ENCODE assay signal across 17 cellular contexts in genomic region chr2:193943406-193943960, GRCh38.
DNase-seq lines count a peak whose midpoint lies in the region; ATAC-seq, FAIRE-seq and TF ChIP-seq lines count a peak whose summit lies in the region.
"Had no signal": no experiment of that assay in that cellular context is flagged by ENCODE, and none has a peak within 500 bp of the region (broad histone marks: within the 10 kb centered on the region; RNA-seq: fewer than 3 reads in every experiment).

No MANE protein-coding gene starts in this region.

- H3K4me1 ChIP-seq in SK-N-SH (ENCODE audit: control insufficient read depth in 1 of 2, insufficient read depth in 2 of 2, low read depth in 1 of 2, low read length in 1 of 2) (no peaks in the 10 kb centered on the region; a peak in 1 of 4 replicates), astrocyte (ENCODE audit: insufficient read depth, low read length) (no peaks in the 10 kb centered on the region), prostate gland (replicated peaks) (no peaks in the 10 kb centered on the region)
- H3K4me1 ChIP-seq: A549 had no signal

- no peak; the same call in 2 of the 3 replicates for ATAC-seq in SK-N-SH treated with all-trans-retinoic acid at 6 μM for 48 hours
- ATAC-seq: A549; CD8-positive, alpha-beta T cell had no signal

- H3F3A ChIP-seq in SK-N-SH (replicated peaks; ENCODE audit: insufficient read depth) = peaks cover 6% of the 10 kb centered on the region

- CTCF ChIA-PET in SK-N-SH (lab: Yijun Ruan, JAX) = interaction anchor here (1.6 kb wide), 1 partner anchor 14 kb away, joined by 3 read pairs; no protein-coding TSS in a partner anchor

- intact Hi-C loops in prostate gland (cut with DNase I) = no loop called here

- no peak for TF ChIP-seq POLR2A in prostate gland (IDR thresholded peaks at IDR 0.05)

- H3K9me3 ChIP-seq in SK-N-SH (no peaks in the 10 kb centered on the region; the same call in 1 of the 2 replicates), astrocyte (ENCODE audit: insufficient read depth, low read depth, low read length) (no peaks in the 10 kb centered on the region), prostate gland (no peaks in the 10 kb centered on the region)
- H3K9me3 ChIP-seq: A549 had no signal

- no peaks in the 10 kb centered on the region for H3K9me2 ChIP-seq in SK-N-SH

- H3K27me3 Mint-ChIP-seq in astrocyte (ENCODE audit: low read depth, unreplicated experiment) = no peaks in the 10 kb centered on the region
- H3K27me3 Mint-ChIP-seq: IgD-negative memory B cell had no signal

- H3K9ac ChIP-seq in SK-N-SH = no peak overlapping the region
- H3K9ac ChIP-seq in astrocyte (ENCODE audit: low read length) = no peak overlapping the region

- TF ChIP-seq CTCF in SK-N-SH (IDR thresholded peaks at IDR 0.05) (no peak), astrocyte (IDR thresholded peaks at IDR 0.05; ENCODE audit: insufficient read depth, low read depth, low read length) (no peak), prostate gland (IDR thresholded peaks at IDR 0.05) (no peak)

- H3K27me3 ChIP-seq in SK-N-SH (ENCODE audit: insufficient read depth) = no peaks in the 10 kb centered on the region
- H3K27me3 ChIP-seq in astrocyte (ENCODE audit: insufficient read depth, low read length) = no peaks in the 10 kb centered on the region
- no peaks in the 10 kb centered on the region for H3K27me3 ChIP-seq in prostate gland (replicated peaks; ENCODE audit: insufficient read depth)

- H3K4me1 Mint-ChIP-seq in astrocyte (ENCODE audit: low read depth, unreplicated experiment) = no peaks in the 10 kb centered on the region
- H3K4me1 Mint-ChIP-seq: CD14-positive monocyte, IgD-negative memory B cell had no signal

- H3K36me3 ChIP-seq in SK-N-SH (replicated peaks in 1 of 2; ENCODE audit: control insufficient read depth in 1 of 2, insufficient read depth in 2 of 2, low read length in 1 of 2) (no peaks in the 10 kb centered on the region), astrocyte (ENCODE audit: insufficient read depth, low read length) (no peaks in the 10 kb centered on the region), prostate gland (no peaks in the 10 kb centered on the region)

- TF ChIP-seq RAD21 in SK-N-SH (IDR thresholded peaks at IDR 0.05; ENCODE audit: low read length) = no peak

- no peaks in the 10 kb centered on the region for H4K20me1 ChIP-seq in SK-N-SH (ENCODE audit: insufficient read depth)
- H4K20me1 ChIP-seq in astrocyte (ENCODE audit: insufficient read depth, low read length) = no peaks in the 10 kb centered on the region

- no peak for FAIRE-seq in astrocyte (lab: Jason Lieb, UNC)
- FAIRE-seq: A549, D721Med, H54 had no signal

- H3K4me2 ChIP-seq in SK-N-SH (no peak overlapping the region; the same call in 1 of the 2 replicates), astrocyte (ENCODE audit: low read length) (no peak overlapping the region)
- H3K4me2 ChIP-seq: A549 had no signal

- POLR2A ChIA-PET in SK-N-SH (lab: Yijun Ruan, JAX) = no interaction called here

- no peak overlapping the region for H3K27ac ChIP-seq in SK-N-SH (ENCODE audit: low read depth in 2 of 2, low read length in 1 of 2)
- no peak overlapping the region for H3K27ac ChIP-seq in astrocyte (ENCODE audit: low read depth, low read length)
- H3K27ac ChIP-seq in prostate gland = no peak overlapping the region
- H3K27ac ChIP-seq: A549 had no signal

- H3K79me2 ChIP-seq in SK-N-SH (ENCODE audit: insufficient read depth) (no peaks in the 10 kb centered on the region), astrocyte (ENCODE audit: insufficient read depth, low read length) (no peaks in the 10 kb centered on the region)

- H3K9me3 Mint-ChIP-seq in astrocyte (ENCODE audit: unreplicated experiment) = no peaks in the 10 kb centered on the region
- H3K9me3 Mint-ChIP-seq: CD8-positive, alpha-beta T cell; IgD-negative memory B cell had no signal

- H3K27ac Mint-ChIP-seq in astrocyte (ENCODE audit: unreplicated experiment) = no peak overlapping the region
- H3K27ac Mint-ChIP-seq: CD14-positive monocyte; CD8-positive, alpha-beta T cell; IgD-negative memory B cell had no signal

- no peaks in the 10 kb centered on the region for H3K36me3 Mint-ChIP-seq in astrocyte (ENCODE audit: low read depth, unreplicated experiment)
- H3K36me3 Mint-ChIP-seq: CD14-positive monocyte; CD8-positive, alpha-beta T cell; IgD-negative memory B cell had no signal

- no peak overlapping the region for H3K4me3 ChIP-seq in SK-N-SH (ENCODE audit: low read depth in 2 of 2, low read length in 1 of 2)
- H3K4me3 ChIP-seq in astrocyte (ENCODE audit: insufficient read depth, low read depth, low read length) = no peak overlapping the region
- H3K4me3 ChIP-seq in prostate gland = no peak overlapping the region
- H3K4me3 ChIP-seq: A549 had no signal

- 30% methylated on average over 4 of the region's 4 CpGs for WGBS in SK-N-SH (ENCODE audit: low lambda C conversion rate)
- WGBS in prostate gland = 26% methylated on average over 4 of the region's 4 CpGs

- DNase-seq in SK-N-SH (no peak), NCI-H1105 treated with DMSO at 0.1 percent for 48 hours (lab: John Stamatoyannopoulos, UW) (peak; percentile 53), astrocyte (ENCODE audit: low read depth) (no peak), putamen (ENCODE audit: low spot score) (peak; percentile 83), prostate gland (ENCODE audit: low spot score) (no peak), pons (ENCODE audit: low spot score) (no peak)
- no peak for DNase-seq in activated T-cell treated with anti-CD3 and anti-CD28 coated beads, Interleukin-2, amount 50 U/mL, for 48 hours
- DNase-seq: CD8-positive, alpha-beta T cell; COR-L47; DMS53; GF-D8 had no signal

- no peak overlapping the region for H3K4me3 Mint-ChIP-seq in astrocyte (ENCODE audit: unreplicated experiment)
- H3K4me3 Mint-ChIP-seq: CD14-positive monocyte; CD8-positive, alpha-beta T cell; IgD-negative memory B cell had no signal

- H2AFZ ChIP-seq in SK-N-SH (ENCODE audit: low read depth) (peak overlapping the region; percentile 31), astrocyte (ENCODE audit: low read depth, low read length) (peak overlapping the region; percentile 19)

- no peak for TF ChIP-seq EP300 in SK-N-SH (IDR thresholded peaks at IDR 0.05; ENCODE audit: borderline replicate concordance in 1 of 2, low read depth in 1 of 2, low read length in 1 of 2)

TF ChIP-seq in SK-N-SH, 30 proteins besides CTCF, POLR2A, EP300 and RAD21 (continues in another document):
- TF ChIP-seq TCF12 (IDR thresholded peaks at IDR 0.05) = no peak
- no peak for TF ChIP-seq CHD2 (IDR thresholded peaks at IDR 0.05; ENCODE audit: low read length, partially characterized antibody)
- TF ChIP-seq YY1 (IDR thresholded peaks at IDR 0.05; ENCODE audit: low read depth) = no peak
- no peak for TF ChIP-seq FOXM1 (IDR thresholded peaks at IDR 0.05; ENCODE audit: low read depth)
- TF ChIP-seq JUND (IDR thresholded peaks at IDR 0.05) = no peak
- no peak for TF ChIP-seq RCOR1 (IDR thresholded peaks at IDR 0.05; ENCODE audit: low read length)
- TF ChIP-seq MXI1 (IDR thresholded peaks at IDR 0.05; ENCODE audit: low read depth, low read length) = no peak
- TF ChIP-seq GATA2 (CRISPR knock-in tag; IDR thresholded peaks at IDR 0.05) = no peak

TF ChIP-seq in SK-N-SH treated with all-trans-retinoic acid at 6 μM for 48 hours, 23 proteins besides CTCF, POLR2A, EP300 and RAD21 (continues in another document):
- TF ChIP-seq ZNF565 (CRISPR knock-in tag; conservative IDR thresholded peaks at IDR 0.05; ENCODE audit: low read depth) (no peak), ZFP30 (CRISPR knock-in tag; IDR thresholded peaks at IDR 0.05) (no peak), BACH2 (CRISPR knock-in tag; IDR thresholded peaks at IDR 0.05; ENCODE audit: borderline replicate concordance) (no peak), PPARA (CRISPR knock-in tag; IDR thresholded peaks at IDR 0.05; ENCODE audit: borderline replicate concordance) (no peak), RARB (CRISPR knock-in tag; IDR thresholded peaks at IDR 0.05) (no peak), SNAI2 (CRISPR knock-in tag; IDR thresholded peaks at IDR 0.05) (no peak), GLIS3 (CRISPR knock-in tag; IDR thresholded peaks at IDR 0.05) (no peak), ZFP3 (CRISPR knock-in tag; IDR thresholded peaks at IDR 0.05) (no peak), ARNTL (CRISPR knock-in tag; IDR thresholded peaks at IDR 0.05; ENCODE audit: borderline replicate concordance, low read depth) (no peak), PATZ1 (CRISPR knock-in tag; IDR thresholded peaks at IDR 0.05; ENCODE audit: borderline replicate concordance) (no peak), ZNF70 (CRISPR knock-in tag; IDR thresholded peaks at IDR 0.05) (no peak), CREB5 (CRISPR knock-in tag; IDR thresholded peaks at IDR 0.05; ENCODE audit: low read depth) (no peak)

Comparison
In these comparisons a context has a peak if more than half of its experiments do, and no peak if none do; other contexts are left out.
1. DNase-seq: peak in NCI-H1105 treated with DMSO at 0.1 percent for 48 hours (single experiment) and putamen (single experiment); none in SK-N-SH (single experiment), astrocyte (single experiment), prostate gland (single experiment), pons (single experiment) and activated T-cell treated with anti-CD3 and anti-CD28 coated beads, Interleukin-2, amount 50 U/mL, for 48 hours (0 of 2).